14 cellular contexts compared by ENCODE assay signal in the genomic region with DNA sequence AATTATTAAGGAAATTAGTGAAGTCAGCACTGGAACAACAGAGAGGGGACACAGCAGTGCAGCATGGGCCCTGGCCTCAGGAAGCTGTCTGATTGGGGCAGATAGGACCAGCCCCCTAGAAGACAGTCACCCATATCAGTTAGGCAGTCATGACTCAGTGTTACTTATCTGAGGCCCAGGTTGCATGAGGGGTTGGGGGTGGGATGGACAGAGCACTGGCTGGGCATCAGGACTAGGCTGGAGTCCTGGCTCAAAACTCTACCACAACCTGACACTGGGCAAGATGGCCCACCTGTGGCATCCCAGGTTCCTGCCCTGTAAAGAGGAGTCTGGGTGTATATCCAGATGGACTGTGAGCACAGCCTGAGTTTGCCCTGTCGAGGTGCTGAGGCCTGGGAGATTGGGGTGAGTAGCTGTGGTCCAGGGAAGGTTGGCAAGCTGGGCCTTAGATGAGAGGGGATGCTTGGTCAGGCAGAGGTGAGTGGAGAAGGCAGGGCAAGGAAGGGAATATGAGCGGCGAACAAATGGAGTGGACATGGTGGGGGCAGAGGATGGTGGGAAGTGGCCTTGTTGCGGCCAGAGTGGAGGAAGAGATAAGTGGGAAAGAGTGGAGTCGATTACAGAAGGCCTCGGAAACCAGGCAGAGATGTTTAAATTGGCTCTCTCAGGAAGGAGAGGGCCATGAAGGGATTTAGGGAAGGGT. TPM values are rescaled to one million over a fixed set of nuclear protein-coding genes. Genes with fewer than 3 reads are reported as not detected.
DNase-seq lines count a peak whose midpoint lies in the region; ATAC-seq and TF ChIP-seq lines count a peak whose summit lies in the region.
"Had no signal": no experiment of that assay in that cellular context is flagged by ENCODE, and none has a peak within 500 bp of the region (broad histone marks: within the 10 kb centered on the region; RNA-seq: fewer than 3 reads in every experiment).

No MANE protein-coding gene starts in this region.

- no peaks in the 10 kb centered on the region for H3K9me3 Mint-ChIP-seq in neural crest cell

- no peak for TF ChIP-seq CTCF in SK-N-SH (IDR thresholded peaks at IDR 0.05)
- TF ChIP-seq CTCF in brain microvascular endothelial cell (IDR thresholded peaks at IDR 0.05; ENCODE audit: low read depth, low read length, missing control alignments) = no peak
- no peak for TF ChIP-seq CTCF in neural crest cell (conservative IDR thresholded peaks at IDR 0.05)
- no peak for TF ChIP-seq CTCF in tibial nerve (IDR thresholded peaks at IDR 0.05)
- TF ChIP-seq CTCF in Peyer's patch (IDR thresholded peaks at IDR 0.05) = no peak

- H3K9me2 ChIP-seq in SK-N-SH = no peaks in the 10 kb centered on the region

- H3K9ac ChIP-seq in SK-N-SH = 0 out of 2 replicates have a peak overlapping the region, but pooled peaks have one; percentile 3

- DNase-seq in SK-N-SH = no peak
- peak; percentile 57 for DNase-seq in OCI-M2 (lab: John Stamatoyannopoulos, UW; ENCODE audit: unreplicated experiment)
- peak; percentile 16 for DNase-seq in brain microvascular endothelial cell
- DNase-seq in neural crest cell (ENCODE audit: low read depth, low spot score) = no peak
- no peak for DNase-seq in tibial nerve (ENCODE audit: low spot score in 2 of 2)
- DNase-seq in Peyer's patch = no peak
- DNase-seq: 8988T, Kasumi-1, NCI-H2029, spleen, upper lobe of right lung had no signal

- H2AFZ ChIP-seq in SK-N-SH (ENCODE audit: low read depth) = peak overlapping the region; percentile 86; the same call in 1 of the 2 replicates

- CTCF ChIA-PET in SK-N-SH (lab: Yijun Ruan, JAX) = interaction anchor here (1.6 kb wide), 1 partner anchor 26 kb away, joined by 3 read pairs; no protein-coding TSS in a partner anchor

- no peak overlapping the region for H3K4me3 ChIP-seq in SK-N-SH (ENCODE audit: low read depth in 2 of 2, low read length in 1 of 2)
- H3K4me3 ChIP-seq in brain microvascular endothelial cell (ENCODE audit: low read depth, low read length) = no peak overlapping the region
- H3K4me3 ChIP-seq in tibial nerve = no peak overlapping the region
- H3K4me3 ChIP-seq in Peyer's patch = no peak overlapping the region
- H3K4me3 ChIP-seq: coronary artery, spleen, upper lobe of right lung had no signal

- TF ChIP-seq EP300 in SK-N-SH (IDR thresholded peaks at IDR 0.05; ENCODE audit: borderline replicate concordance in 1 of 2, low read depth in 1 of 2, low read length in 1 of 2) (no peak), tibial nerve (IDR thresholded peaks at IDR 0.05) (no peak)

- ATAC-seq in SK-N-SH treated with all-trans-retinoic acid at 6 μM for 48 hours (no peak), GM19351 (IDR thresholded peaks at IDR 0.05; ENCODE audit: unreplicated experiment) (no peak)
- ATAC-seq: upper lobe of right lung had no signal

- H3K27ac Mint-ChIP-seq in neural crest cell (ENCODE audit: unreplicated experiment) = peak overlapping the region; percentile 94

- H3K27ac ChIP-seq in SK-N-SH (ENCODE audit: low read depth in 2 of 2, low read length in 1 of 2) (peak overlapping the region in 1 of 2 experiments; percentile 32; a peak in 1 of 4 replicates), brain microvascular endothelial cell (no peak overlapping the region), tibial nerve (no peak overlapping the region), Peyer's patch (no peak overlapping the region)
- H3K27ac ChIP-seq: upper lobe of right lung had no signal

- H3K36me3 Mint-ChIP-seq in neural crest cell (ENCODE audit: low read depth) = no peaks in the 10 kb centered on the region

- H3K79me2 ChIP-seq in SK-N-SH (ENCODE audit: insufficient read depth) = peaks cover 20% of the 10 kb centered on the region

- H4K20me1 ChIP-seq in SK-N-SH (ENCODE audit: insufficient read depth) = peaks cover 13% of the 10 kb centered on the region

- TF ChIP-seq POLR2A in tibial nerve (IDR thresholded peaks at IDR 0.05) (no peak), Peyer's patch (IDR thresholded peaks at IDR 0.05) (no peak)

- POLR2A ChIA-PET in SK-N-SH (lab: Yijun Ruan, JAX) = no interaction called here

- TF ChIP-seq RAD21 in SK-N-SH (IDR thresholded peaks at IDR 0.05; ENCODE audit: low read length) = no peak

- in situ Hi-C loops in brain microvascular endothelial cell (cut with HindIII; ENCODE audit: low pct_ligation_motif_present, low sequenced_read_pairs) = no loop called here

- no peaks in the 10 kb centered on the region for H3K27me3 Mint-ChIP-seq in neural crest cell (ENCODE audit: low read depth)

- 91% methylated on average over 6 of the region's 6 CpGs for WGBS in SK-N-SH (ENCODE audit: low lambda C conversion rate)
- 83 to 87% methylated on average over 6 of the region's 6 CpGs for WGBS in tibial nerve, 2 donors

- H3K4me2 ChIP-seq in SK-N-SH = no peak overlapping the region

- H3K4me1 Mint-ChIP-seq in neural crest cell = peaks cover 25% of the 10 kb centered on the region

- H3F3A ChIP-seq in SK-N-SH (replicated peaks; ENCODE audit: insufficient read depth) = peaks cover 7% of the 10 kb centered on the region

- H3K9me3 ChIP-seq in SK-N-SH (no peaks in the 10 kb centered on the region), tibial nerve (no peaks in the 10 kb centered on the region), Peyer's patch (no peaks in the 10 kb centered on the region)
- H3K9me3 ChIP-seq: spleen, upper lobe of right lung had no signal

- H3K4me3 Mint-ChIP-seq in neural crest cell = peak overlapping the region; percentile 58

- H3K4me1 ChIP-seq in SK-N-SH (ENCODE audit: control insufficient read depth in 1 of 2, insufficient read depth in 2 of 2, low read depth in 1 of 2, low read length in 1 of 2) = peaks cover 14 to 28% of the 10 kb centered on the region in 2 experiments; a peak in 2 of 4 replicates
- H3K4me1 ChIP-seq in tibial nerve = peaks cover 0 to 37% (median 15%) of the 10 kb centered on the region in 4 donors
- H3K4me1 ChIP-seq in Peyer's patch = peaks cover 0 to 18% (median 13%) of the 10 kb centered on the region in 4 donors

- no peaks in the 10 kb centered on the region for H3K36me3 ChIP-seq in SK-N-SH (replicated peaks in 1 of 2; ENCODE audit: control insufficient read depth in 1 of 2, insufficient read depth in 2 of 2, low read length in 1 of 2)
- no peaks in the 10 kb centered on the region for H3K36me3 ChIP-seq in brain microvascular endothelial cell (replicated peaks)
- H3K36me3 ChIP-seq in tibial nerve = no peaks in the 10 kb centered on the region
- H3K36me3 ChIP-seq in Peyer's patch = no peaks in the 10 kb centered on the region
- H3K36me3 ChIP-seq: upper lobe of right lung had no signal

- no peaks in the 10 kb centered on the region for H3K27me3 ChIP-seq in SK-N-SH (ENCODE audit: insufficient read depth)
- no peaks in the 10 kb centered on the region for H3K27me3 ChIP-seq in brain microvascular endothelial cell (replicated peaks)
- H3K27me3 ChIP-seq in tibial nerve = no peaks in the 10 kb centered on the region
- no peaks in the 10 kb centered on the region for H3K27me3 ChIP-seq in Peyer's patch
- H3K27me3 ChIP-seq: spleen, upper lobe of right lung had no signal

TF ChIP-seq in SK-N-SH, 30 proteins besides CTCF, POLR2A, EP300 and RAD21 (continues in another document):
- TF ChIP-seq, protein P1, sequence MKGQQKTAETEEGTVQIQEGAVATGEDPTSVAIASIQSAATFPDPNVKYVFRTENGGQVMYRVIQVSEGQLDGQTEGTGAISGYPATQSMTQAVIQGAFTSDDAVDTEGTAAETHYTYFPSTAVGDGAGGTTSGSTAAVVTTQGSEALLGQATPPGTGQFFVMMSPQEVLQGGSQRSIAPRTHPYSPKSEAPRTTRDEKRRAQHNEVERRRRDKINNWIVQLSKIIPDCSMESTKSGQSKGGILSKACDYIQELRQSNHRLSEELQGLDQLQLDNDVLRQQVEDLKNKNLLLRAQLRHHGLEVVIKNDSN (IDR thresholded peaks at IDR 0.05; ENCODE audit: borderline replicate concordance, low read depth) = no peak
- TF ChIP-seq SMC3 (IDR thresholded peaks at IDR 0.05; ENCODE audit: low read depth, low read length) (no peak), NFIC (IDR thresholded peaks at IDR 0.05; ENCODE audit: borderline replicate concordance) (no peak), GATA2 (CRISPR knock-in tag; IDR thresholded peaks at IDR 0.05) (no peak)

TF ChIP-seq in SK-N-SH treated with all-trans-retinoic acid at 6 μM for 48 hours, 23 proteins besides CTCF, POLR2A, EP300 and RAD21 (continues in another document):
- TF ChIP-seq RARB (CRISPR knock-in tag; IDR thresholded peaks at IDR 0.05) (no peak), TOX (CRISPR knock-in tag; IDR thresholded peaks at IDR 0.05; ENCODE audit: borderline replicate concordance) (no peak), BACH2 (CRISPR knock-in tag; IDR thresholded peaks at IDR 0.05; ENCODE audit: borderline replicate concordance) (no peak)
- TF ChIP-seq, protein P2, sequence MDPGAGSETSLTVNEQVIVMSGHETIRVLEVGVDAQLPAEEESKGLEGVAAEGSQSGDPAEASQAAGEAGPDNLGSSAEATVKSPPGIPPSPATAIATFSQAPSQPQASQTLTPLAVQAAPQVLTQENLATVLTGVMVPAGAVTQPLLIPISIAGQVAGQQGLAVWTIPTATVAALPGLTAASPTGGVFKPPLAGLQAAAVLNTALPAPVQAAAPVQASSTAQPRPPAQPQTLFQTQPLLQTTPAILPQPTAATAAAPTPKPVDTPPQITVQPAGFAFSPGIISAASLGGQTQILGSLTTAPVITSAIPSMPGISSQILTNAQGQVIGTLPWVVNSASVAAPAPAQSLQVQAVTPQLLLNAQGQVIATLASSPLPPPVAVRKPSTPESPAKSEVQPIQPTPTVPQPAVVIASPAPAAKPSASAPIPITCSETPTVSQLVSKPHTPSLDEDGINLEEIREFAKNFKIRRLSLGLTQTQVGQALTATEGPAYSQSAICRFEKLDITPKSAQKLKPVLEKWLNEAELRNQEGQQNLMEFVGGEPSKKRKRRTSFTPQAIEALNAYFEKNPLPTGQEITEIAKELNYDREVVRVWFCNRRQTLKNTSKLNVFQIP (CRISPR knock-in tag; IDR thresholded peaks at IDR 0.05; ENCODE audit: borderline replicate concordance, low read depth) = no peak

RNA-seq across cellular contexts. Expression of a gene that starts 37.5 kb away (rescaled TPM):
- 32.0 and 38.7 TPM in 2 replicates for polyA plus RNA-seq in SK-N-SH (2012; rRNA removed)
- 35.7 and 35.8 TPM in 2 replicates for polyA plus RNA-seq in SK-N-SH (2012; cell fraction: cytosol; rRNA removed)
- 38.1 and 44.0 TPM in 2 replicates for polyA plus RNA-seq in SK-N-SH (2012; cell fraction: nucleus; rRNA removed)
- total RNA-seq in neural crest cell (88.8 and 93.2 TPM in 2 replicates), tibial nerve (10 to 100 TPM; 27.3 to 54.0 (median 30.1) TPM), Peyer's patch (10 to 100 TPM; 12.5 to 47.0 (median 12.6) TPM)

Comparison
In these comparisons a context has a peak if more than half of its experiments do, and no peak if none do; other contexts are left out.
1. DNase-seq: peak in OCI-M2 (single experiment) and brain microvascular endothelial cell (single experiment); none in SK-N-SH (single experiment), neural crest cell (single experiment), tibial nerve (0 of 2) and Peyer's patch (0 of 3).